In genomic region chr1:31562707-31563360, GRCh38 we compare ENCODE assay signal across 13 cellular contexts. TPM values are rescaled to one million over a fixed set of nuclear protein-coding genes. Genes with fewer than 3 reads are reported as not detected.
DNase-seq lines count a peak whose midpoint lies in the region; ATAC-seq, FAIRE-seq and TF ChIP-seq lines count a peak whose summit lies in the region.
"Had no signal": no experiment of that assay in that cellular context is flagged by ENCODE, and none has a peak within 500 bp of the region (broad histone marks: within the 10 kb centered on the region; RNA-seq: fewer than 3 reads in every experiment).

No MANE protein-coding gene starts in this region.

- no peak overlapping the region for H3K4me3 Mint-ChIP-seq in astrocyte (ENCODE audit: unreplicated experiment)

- ATAC-seq in HG02840 (IDR thresholded peaks at IDR 0.05; ENCODE audit: low FRiP score, unreplicated experiment), result no peak
- no peak for ATAC-seq in HG02885 (IDR thresholded peaks at IDR 0.05; ENCODE audit: poor library complexity, unreplicated experiment)
- ATAC-seq in GM21360 (IDR thresholded peaks at IDR 0.05; ENCODE audit: unreplicated experiment), result no peak

- in situ Hi-C loops in ACHN (cut with HindIII; ENCODE audit: low pct_ligation_motif_present, low pct_unique_long_range_greater_than_20kb, low sequenced_read_pairs), result no loop called here

- H3K79me2 ChIP-seq in astrocyte (ENCODE audit: insufficient read depth, low read length), result no peaks in the 10 kb centered on the region
- H3K79me2 ChIP-seq: parathyroid adenoma had no signal

- peak overlapping the region; percentile 80 for H3K27ac Mint-ChIP-seq in astrocyte (ENCODE audit: unreplicated experiment)

- no peaks in the 10 kb centered on the region for H4K20me1 ChIP-seq in astrocyte (ENCODE audit: insufficient read depth, low read length)

- H3K27me3 Mint-ChIP-seq in astrocyte (ENCODE audit: low read depth, unreplicated experiment), result peaks cover 13% of the 10 kb centered on the region

- H3K4me3 ChIP-seq in HUES48 (ENCODE audit: low read depth, low read length), result no peak overlapping the region
- H3K4me3 ChIP-seq in astrocyte (ENCODE audit: insufficient read depth, low read depth, low read length), result no peak overlapping the region
- H3K4me3 ChIP-seq: HAP-1, lower lobe of right lung, vagina had no signal

- FAIRE-seq in astrocyte (lab: Jason Lieb, UNC), result no peak

- peaks cover 9% of the 10 kb centered on the region for H3K4me1 ChIP-seq in HUES48 (ENCODE audit: control insufficient read depth, insufficient read depth, low read length)
- H3K4me1 ChIP-seq in astrocyte (ENCODE audit: insufficient read depth, low read length), result peaks cover 4% of the 10 kb centered on the region
- H3K4me1 ChIP-seq: HAP-1, lower lobe of right lung, parathyroid adenoma had no signal

- H3K36me3 ChIP-seq in HUES48 (ENCODE audit: control insufficient read depth, insufficient read depth, low read length) (no peaks in the 10 kb centered on the region), astrocyte (ENCODE audit: insufficient read depth, low read length) (no peaks in the 10 kb centered on the region)
- H3K36me3 ChIP-seq: HAP-1, lower lobe of right lung, vagina had no signal

- H3K4me1 Mint-ChIP-seq in astrocyte (ENCODE audit: low read depth, unreplicated experiment), result peaks cover 18% of the 10 kb centered on the region

- no peak overlapping the region for H3K9ac ChIP-seq in HUES48 (ENCODE audit: low read depth, low read length)
- H3K9ac ChIP-seq in astrocyte (ENCODE audit: low read length), result no peak overlapping the region
- H3K9ac ChIP-seq: parathyroid adenoma had no signal

- H3K27ac ChIP-seq in HUES48 (ENCODE audit: low read depth, low read length) (peak overlapping the region; percentile 56), astrocyte (ENCODE audit: low read depth, low read length) (no peak overlapping the region)
- H3K27ac ChIP-seq: lower lobe of right lung, parathyroid adenoma, vagina had no signal

- H3K9me3 ChIP-seq in HUES48 (ENCODE audit: control insufficient read depth, insufficient read depth, low read length) (no peaks in the 10 kb centered on the region), astrocyte (ENCODE audit: insufficient read depth, low read depth, low read length) (no peaks in the 10 kb centered on the region)
- H3K9me3 ChIP-seq: HAP-1, lower lobe of right lung, vagina had no signal

- no peak overlapping the region for H3K4me2 ChIP-seq in astrocyte (ENCODE audit: low read length)

- H3K9me3 Mint-ChIP-seq in astrocyte (ENCODE audit: unreplicated experiment), result peaks cover 10% of the 10 kb centered on the region

- no peaks in the 10 kb centered on the region for H3K27me3 ChIP-seq in HUES48 (ENCODE audit: control insufficient read depth, insufficient read depth, low read length)
- no peaks in the 10 kb centered on the region for H3K27me3 ChIP-seq in astrocyte (ENCODE audit: insufficient read depth, low read length)
- H3K27me3 ChIP-seq: vagina had no signal

- H3K36me3 Mint-ChIP-seq in astrocyte (ENCODE audit: low read depth, unreplicated experiment), result peaks cover 4% of the 10 kb centered on the region

- no peak overlapping the region for H2AFZ ChIP-seq in astrocyte (ENCODE audit: low read depth, low read length)
- H2AFZ ChIP-seq: parathyroid adenoma had no signal

- no peak for TF ChIP-seq CTCF in astrocyte (IDR thresholded peaks at IDR 0.05; ENCODE audit: insufficient read depth, low read depth, low read length)

- DNase-seq in ACHN (peak; percentile 75), astrocyte (ENCODE audit: low read depth) (no peak), kidney glomerular epithelial cell (lab: John Stamatoyannopoulos, UW) (peak; percentile 74)
- DNase-seq in activated effector memory CD4-positive, alpha-beta T cell treated with anti-CD3 and anti-CD28 coated beads, Interleukin-2, amount 50 U/mL, for 16 hours, result no peak
- DNase-seq: cortex of kidney, lower lobe of right lung had no signal

RNA-seq across cellular contexts. Expression of gene TINAGL1, which starts 13.5 kb away (rescaled TPM):
- total RNA-seq in astrocyte, result 3.9 and 5.7 TPM in 2 replicates

RNA-seq across cellular contexts. Expression of gene HCRTR1, which starts 54.7 kb away (rescaled TPM):
- total RNA-seq in astrocyte, result not detected in 2 replicates
- total RNA-seq: lower lobe of right lung, vagina had no signal

Comparison
In these comparisons a context has a peak if more than half of its experiments do, and no peak if none do; other contexts are left out.
1. DNase-seq: peak in ACHN (single experiment) and kidney glomerular epithelial cell (single experiment); none in astrocyte (single experiment) and activated effector memory CD4-positive, alpha-beta T cell treated with anti-CD3 and anti-CD28 coated beads, Interleukin-2, amount 50 U/mL, for 16 hours (single experiment).